ENCODE assay signal across 1 cellular context in genomic region chr1:113389953-113390834, GRCh38.
TF ChIP-seq lines count a peak whose summit lies in the region.

MAGI3 (plus strand) TSS chr1:113390515; CDS start chr1:113391034, 519 bp downstream.

TF ChIP-seq in SK-N-SH, 30 proteins besides CTCF, POLR2A, EP300 and RAD21 (continued from another document):
- no peak for TF ChIP-seq USF2 (IDR thresholded peaks at IDR 0.05; ENCODE audit: borderline replicate concordance, low read depth, low read length)
- TF ChIP-seq RFX5 (IDR thresholded peaks at IDR 0.05; ENCODE audit: low read length): peak; percentile 73
- peak; percentile 92 for TF ChIP-seq TAF1 (IDR thresholded peaks at IDR 0.05; ENCODE audit: borderline replicate concordance, low read depth, low read length)
- TF ChIP-seq MXI1 (IDR thresholded peaks at IDR 0.05; ENCODE audit: low read depth, low read length): peak; percentile 77
- TF ChIP-seq POLR2AphosphoS5 (IDR thresholded peaks at IDR 0.05; ENCODE audit: low read depth, low read length): peak; percentile 89
- peak; percentile 56; the same call in 1 of the 2 replicates for TF ChIP-seq SIN3A (IDR thresholded peaks at IDR 0.05; ENCODE audit: borderline replicate concordance, low read depth, low read length)
- TF ChIP-seq NRF1 (IDR thresholded peaks at IDR 0.05; ENCODE audit: low read depth, low read length): peak; percentile 31; the same call in 1 of the 2 replicates
TF ChIP-seq in SK-N-SH: peak in this region for 13.
